Comparison of ENCODE assay signal across 26 cellular contexts in genomic region chr22:21828268-21828638, GRCh38. TPM values are rescaled to one million over a fixed set of nuclear protein-coding genes. Genes with fewer than 3 reads are reported as not detected.
DNase-seq lines count a peak whose midpoint lies in the region; ATAC-seq, FAIRE-seq and TF ChIP-seq lines count a peak whose summit lies in the region.
"Had no signal": no experiment of that assay in that cellular context is flagged by ENCODE, and none has a peak within 500 bp of the region (broad histone marks: within the 10 kb centered on the region; RNA-seq: fewer than 3 reads in every experiment).

No MANE protein-coding gene starts in this region.

- H3K4me3 ChIP-seq in OCI-LY7 (ENCODE audit: low read depth, low read length, poor library complexity, severe bottlenecking), result no peak overlapping the region
- H3K4me3 ChIP-seq in keratinocyte (ENCODE audit: control insufficient read depth in 2 of 3, extremely low read depth in 1 of 3, insufficient read depth in 2 of 3, low read depth in 1 of 3, low read length in 3 of 3), result no peak overlapping the region
- H3K4me3 ChIP-seq in kidney (ENCODE audit: low read length in 2 of 2), result no peak overlapping the region
- H3K4me3 ChIP-seq: GM23248, pancreas, Peyer's patch, spleen had no signal

- H3K4me1 ChIP-seq in OCI-LY7 (ENCODE audit: insufficient read depth, low read length, poor library complexity, severe bottlenecking) (peaks cover 28% of the 10 kb centered on the region), keratinocyte (ENCODE audit: control insufficient read depth, extremely low read depth, insufficient read depth, low read length) (peaks cover 29% of the 10 kb centered on the region), kidney (ENCODE audit: control insufficient read depth in 1 of 2, insufficient read depth in 1 of 2, low read depth in 1 of 2, low read length in 2 of 2) (peaks cover 2 to 10% of the 10 kb centered on the region in 2 donors)

- dilution Hi-C loops in keratinocyte (cut with MboI; ENCODE audit: extremely low pct_ligation_motif_present, low sequenced_read_pairs), result no loop called here

- CTCF ChIA-PET in OCI-LY7 (lab: Charles Lee; ENCODE audit: unreplicated experiment), result no interaction called here

- FAIRE-seq in keratinocyte (lab: Jason Lieb, UNC) (peak; percentile 34), kidney (lab: Jason Lieb, UNC) (no peak)
- FAIRE-seq: pancreas had no signal

- H3K9me3 Mint-ChIP-seq in activated CD4-positive, alpha-beta T cell treated with anti-CD3 and anti-CD28 coated beads, Interleukin-2, amount 10 ng/mL, durations not matched to agents 24 days and 14 days, result no peaks in the 10 kb centered on the region
- H3K9me3 Mint-ChIP-seq in stimulated activated memory B cell treated with anti-CD40 and anti-IgM and Interleukin-4, amounts not matched to agents 10 μg/mL and 1 μg/mL and 100 μg/mL, for 72 hours, result no peaks in the 10 kb centered on the region
- H3K9me3 Mint-ChIP-seq in T-helper 2 cell treated with Interferon-gamma antibody and Interleukin-4, amounts not matched to agents 5 μg/mL and 100 μg/mL, for 36 hours, result no peaks in the 10 kb centered on the region
- H3K9me3 Mint-ChIP-seq: activated T-helper 2 cell treated with anti-CD3 and anti-CD28 coated beads, Interferon-gamma antibody, Interleukin-2, Interleukin-4, amounts not matched to agents 10 μg/mL and 5 μg/mL and 100 μg/mL, durations not matched to agents 14 hours and 24 hours and 36 hours; HFFc6; nephron had no signal

- no peaks in the 10 kb centered on the region for H3K27me3 ChIP-seq in keratinocyte (ENCODE audit: control insufficient read depth, extremely low read depth, insufficient read depth, low read length)
- H3K27me3 ChIP-seq: pancreas, Peyer's patch, spleen had no signal

- H3K27ac ChIP-seq in OCI-LY7 (ENCODE audit: low read depth, low read length, poor library complexity, severe bottlenecking), result no peak overlapping the region
- H3K27ac ChIP-seq in keratinocyte (ENCODE audit: control insufficient read depth, insufficient read depth, low read length), result peak overlapping the region; percentile 22
- H3K27ac ChIP-seq in kidney (ENCODE audit: low read depth in 2 of 2, low read length in 2 of 2), result no peak overlapping the region
- H3K27ac ChIP-seq: 22Rv1, GM23248, pancreas, Peyer's patch, spleen had no signal

- no peak for DNase-seq in activated CD4-positive, alpha-beta T cell treated with anti-CD3 and anti-CD28 coated beads, Interleukin-2, amount 10 ng/mL, durations not matched to agents 24 days and 14 days
- no peak for DNase-seq in activated CD4-positive, alpha-beta T cell treated with anti-CD3 and anti-CD28 coated beads, Interleukin-2, amount 50 U/mL, for 4 hours
- DNase-seq in OCI-LY7 (ENCODE audit: low spot score) (no peak), keratinocyte (ENCODE audit: low read depth, low spot score) (no peak), kidney (no peak)
- DNase-seq in T-helper 2 cell treated with Interferon-gamma antibody and Interleukin-4, amounts not matched to agents 5 μg/mL and 100 μg/mL, for 36 hours (ENCODE audit: low spot score), result no peak
- DNase-seq: activated CD8-positive, alpha-beta memory T cell treated with anti-CD3 and anti-CD28 coated beads, Interleukin-2, amount 50 U/mL, for 4 hours; cerebellar nuclear complex; GM23248; HFFc6; left ventricle myocardium superior; midbrain; NCI-H1105; NCI-H187 treated with DMSO at 0.1 percent for 48 hours; NCI-H524 treated with DMSO at 0.1 percent for 48 hours; pancreas; Peyer's patch; right cardiac atrium; SHP77 treated with DMSO at 0.1 percent for 48 hours; spleen; T1000 had no signal

- H3K4me1 Mint-ChIP-seq in activated CD4-positive, alpha-beta T cell treated with anti-CD3 and anti-CD28 coated beads, Interleukin-2, amount 10 ng/mL, durations not matched to agents 24 days and 14 days, result peaks cover 28% of the 10 kb centered on the region
- H3K4me1 Mint-ChIP-seq in stimulated activated memory B cell treated with anti-CD40 and anti-IgM and Interleukin-4, amounts not matched to agents 10 μg/mL and 1 μg/mL and 100 μg/mL, for 72 hours, result peaks cover 76% of the 10 kb centered on the region
- peaks cover 41% of the 10 kb centered on the region for H3K4me1 Mint-ChIP-seq in T-helper 2 cell treated with Interferon-gamma antibody and Interleukin-4, amounts not matched to agents 5 μg/mL and 100 μg/mL, for 36 hours (ENCODE audit: low read depth)

- TF ChIP-seq CTCF in OCI-LY7 (conservative IDR thresholded peaks at IDR 0.05; ENCODE audit: low read length) (no peak), keratinocyte (optimal IDR thresholded peaks at IDR 0.05 in 1 of 3, IDR thresholded peaks at IDR 0.05 in 1 of 3, conservative IDR thresholded peaks at IDR 0.05 in 1 of 3; ENCODE audit: extremely low read depth in 1 of 3, insufficient read depth in 2 of 3, low read length in 3 of 3) (no peak), kidney (IDR thresholded peaks at IDR 0.05; ENCODE audit: borderline replicate concordance, extremely low read depth, insufficient read depth) (no peak)

- intact Hi-C loops in activated CD4-positive, alpha-beta T cell treated with anti-CD3 and anti-CD28 coated beads, Interleukin-2, amount 10 ng/mL, durations not matched to agents 24 days and 14 days (cut with micrococcal nuclease), result no loop called here
- intact Hi-C loops in OCI-LY7 (cut with micrococcal nuclease; ENCODE audit: unreplicated experiment) (no loop called here), kidney (cut with DNase I) (no loop called here)

- no peaks in the 10 kb centered on the region for H3K27me3 Mint-ChIP-seq in activated CD4-positive, alpha-beta T cell treated with anti-CD3 and anti-CD28 coated beads, Interleukin-2, amount 10 ng/mL, durations not matched to agents 24 days and 14 days
- no peaks in the 10 kb centered on the region for H3K27me3 Mint-ChIP-seq in stimulated activated memory B cell treated with anti-CD40 and anti-IgM and Interleukin-4, amounts not matched to agents 10 μg/mL and 1 μg/mL and 100 μg/mL, for 72 hours
- H3K27me3 Mint-ChIP-seq in T-helper 2 cell treated with Interferon-gamma antibody and Interleukin-4, amounts not matched to agents 5 μg/mL and 100 μg/mL, for 36 hours (ENCODE audit: low read depth), result no peaks in the 10 kb centered on the region

- H3K9ac ChIP-seq in keratinocyte (ENCODE audit: control insufficient read depth, extremely low read depth, insufficient read depth, low read length) (no peak overlapping the region), kidney (ENCODE audit: low read length in 2 of 2) (no peak overlapping the region)
- H3K9ac ChIP-seq: GM23248 had no signal

- BruUV-seq in OCI-LY7 (replicated peaks; lab: Mats Ljungman, UMichigan), result no TSS peak

- H3K79me2 ChIP-seq in OCI-LY7 (ENCODE audit: insufficient read depth, low read depth, low read length) (peaks cover 96% of the 10 kb centered on the region), keratinocyte (ENCODE audit: control insufficient read depth, insufficient read depth, low read length) (peaks cover 97% of the 10 kb centered on the region)

- no peak for ATAC-seq in stimulated activated memory B cell treated with anti-CD40 and anti-IgM and Interleukin-4, amounts not matched to agents 10 μg/mL and 1 μg/mL and 100 μg/mL, for 72 hours
- no peak for ATAC-seq in HG03139 (IDR thresholded peaks at IDR 0.05; ENCODE audit: unreplicated experiment)
- ATAC-seq: left ventricle myocardium superior, pancreas, right cardiac atrium had no signal

- H3K9me2 ChIP-seq in OCI-LY7 (ENCODE audit: insufficient read depth, low read length), result no peaks in the 10 kb centered on the region

- peaks cover 3% of the 10 kb centered on the region for H3K9me1 ChIP-seq in keratinocyte (ENCODE audit: control insufficient read depth, extremely low read depth, insufficient read depth, low read length)

- POLR2A ChIA-PET in OCI-LY7 (lab: Charles Lee), result no interaction called here

- H3K9me3 ChIP-seq in OCI-LY7 (ENCODE audit: low read length) (no peaks in the 10 kb centered on the region), keratinocyte (ENCODE audit: control insufficient read depth, low read depth, low read length) (no peaks in the 10 kb centered on the region), kidney (ENCODE audit: control insufficient read depth in 1 of 2, low read length in 2 of 2) (no peaks in the 10 kb centered on the region)
- H3K9me3 ChIP-seq: pancreas, Peyer's patch, spleen had no signal

- H3K36me3 ChIP-seq in OCI-LY7 (ENCODE audit: insufficient read depth, low read length) (peaks cover 11% of the 10 kb centered on the region; the same call in 1 of the 2 replicates), keratinocyte (ENCODE audit: control insufficient read depth in 2 of 2, extremely low read depth in 1 of 2, insufficient read depth in 2 of 2, low read length in 2 of 2) (peaks cover 3 to 4% of the 10 kb centered on the region in 2 experiments), kidney (ENCODE audit: control insufficient read depth in 1 of 2, insufficient read depth in 2 of 2, low read length in 2 of 2) (no peaks in the 10 kb centered on the region)
- H3K36me3 ChIP-seq: pancreas, Peyer's patch had no signal

- H4K20me1 ChIP-seq in OCI-LY7 (ENCODE audit: insufficient read depth, low read length) (peaks cover 21% of the 10 kb centered on the region; the same call in 1 of the 2 replicates), keratinocyte (ENCODE audit: control insufficient read depth, extremely low read depth, insufficient read depth, low read length) (peaks cover 28% of the 10 kb centered on the region)

- H3K4me3 Mint-ChIP-seq in activated CD4-positive, alpha-beta T cell treated with anti-CD3 and anti-CD28 coated beads, Interleukin-2, amount 10 ng/mL, durations not matched to agents 24 days and 14 days, result no peak overlapping the region
- no peak overlapping the region for H3K4me3 Mint-ChIP-seq in stimulated activated memory B cell treated with anti-CD40 and anti-IgM and Interleukin-4, amounts not matched to agents 10 μg/mL and 1 μg/mL and 100 μg/mL, for 72 hours
- H3K4me3 Mint-ChIP-seq in T-helper 2 cell treated with Interferon-gamma antibody and Interleukin-4, amounts not matched to agents 5 μg/mL and 100 μg/mL, for 36 hours, result no peak overlapping the region
- H3K4me3 Mint-ChIP-seq: HFFc6, nephron had no signal

- peaks cover 2% of the 10 kb centered on the region for H3K36me3 Mint-ChIP-seq in activated CD4-positive, alpha-beta T cell treated with anti-CD3 and anti-CD28 coated beads, Interleukin-2, amount 10 ng/mL, durations not matched to agents 24 days and 14 days (ENCODE audit: low read depth)
- peaks cover 24% of the 10 kb centered on the region for H3K36me3 Mint-ChIP-seq in stimulated activated memory B cell treated with anti-CD40 and anti-IgM and Interleukin-4, amounts not matched to agents 10 μg/mL and 1 μg/mL and 100 μg/mL, for 72 hours
- peaks cover 2% of the 10 kb centered on the region for H3K36me3 Mint-ChIP-seq in T-helper 2 cell treated with Interferon-gamma antibody and Interleukin-4, amounts not matched to agents 5 μg/mL and 100 μg/mL, for 36 hours (ENCODE audit: low read depth)

- H3K4me2 ChIP-seq in OCI-LY7 (ENCODE audit: low read length), result 0 out of 2 replicates have a peak overlapping the region, but pooled peaks have one; percentile 3
- peak overlapping the region; percentile 33 for H3K4me2 ChIP-seq in keratinocyte (ENCODE audit: control insufficient read depth, extremely low read depth, insufficient read depth, low read depth, low read length)

- peak overlapping the region; percentile 1 for H3K27ac Mint-ChIP-seq in activated CD4-positive, alpha-beta T cell treated with anti-CD3 and anti-CD28 coated beads, Interleukin-2, amount 10 ng/mL, durations not matched to agents 24 days and 14 days
- H3K27ac Mint-ChIP-seq in stimulated activated memory B cell treated with anti-CD40 and anti-IgM and Interleukin-4, amounts not matched to agents 10 μg/mL and 1 μg/mL and 100 μg/mL, for 72 hours, result peak overlapping the region; percentile 35
- no peak overlapping the region for H3K27ac Mint-ChIP-seq in T-helper 2 cell treated with Interferon-gamma antibody and Interleukin-4, amounts not matched to agents 5 μg/mL and 100 μg/mL, for 36 hours
- H3K27ac Mint-ChIP-seq: activated T-helper 2 cell treated with anti-CD3 and anti-CD28 coated beads, Interferon-gamma antibody, Interleukin-2, Interleukin-4, amounts not matched to agents 10 μg/mL and 5 μg/mL and 100 μg/mL, durations not matched to agents 14 hours and 24 hours and 36 hours; HFFc6 had no signal

- no peak overlapping the region for H2AFZ ChIP-seq in OCI-LY7 (ENCODE audit: low read length)
- H2AFZ ChIP-seq in keratinocyte (ENCODE audit: control insufficient read depth, low read length), result no peak overlapping the region
- H2AFZ ChIP-seq: GM23248 had no signal

RNA-seq across cellular contexts. Expression of gene MAPK1, which starts 39.2 kb away (rescaled TPM):
- 101 TPM in 2 replicates for total RNA-seq in activated CD4-positive, alpha-beta T cell treated with anti-CD3 and anti-CD28 coated beads, Interleukin-2, amount 10 ng/mL, durations not matched to agents 24 days and 14 days
- 28.9 and 39.6 TPM in 2 replicates for total RNA-seq in OCI-LY7 (2014; rRNA removed; shearing (Covaris generic))
- total RNA-seq in OCI-LY7 (2022) (75.4 and 79.8 TPM in 2 replicates), kidney (128 TPM)
- polyA plus RNA-seq in keratinocyte (106 to 136 TPM (median 117 TPM) in 3 replicates), kidney (ENCODE audit: insufficient read depth, low read depth, low replicate concordance) (21.3 TPM)
- 41.7 TPM for polyA plus RNA-seq in keratinocyte (2011; ENCODE audit: low read depth)
- 66.1 and 140 TPM in 2 replicates for polyA plus RNA-seq in keratinocyte (2011; cell fraction: cytosol; rRNA removed)
- 68.0 and 73.3 TPM in 2 replicates for polyA plus RNA-seq in keratinocyte (2011; cell fraction: nucleus; rRNA removed)
- polyA plus RNA-seq in keratinocyte (2012; ENCODE audit: low replicate concordance), result 44.3 and 71.7 TPM in 2 replicates
- polyA minus RNA-seq in keratinocyte, result 95.4 to 117 TPM (median 112 TPM) in 3 replicates
- polyA minus RNA-seq in keratinocyte (2011; cell fraction: cytosol; rRNA and poly(A)+ RNA removed), result 31.1 TPM
- polyA minus RNA-seq in keratinocyte (2011; cell fraction: nucleus; rRNA and poly(A)+ RNA removed), result 22.8 and 44.6 TPM in 2 replicates
